Comparison of ENCODE assay signal across 1 cellular context in genomic region chr2:84904151-84904550, GRCh38.
TF ChIP-seq lines count a peak whose summit lies in the region.

No MANE protein-coding gene starts in this region.

TF ChIP-seq in SK-N-SH treated with all-trans-retinoic acid at 6 μM for 48 hours, 23 proteins besides CTCF, POLR2A, EP300 and RAD21 (continued from another document):
- TF ChIP-seq, protein P1, sequence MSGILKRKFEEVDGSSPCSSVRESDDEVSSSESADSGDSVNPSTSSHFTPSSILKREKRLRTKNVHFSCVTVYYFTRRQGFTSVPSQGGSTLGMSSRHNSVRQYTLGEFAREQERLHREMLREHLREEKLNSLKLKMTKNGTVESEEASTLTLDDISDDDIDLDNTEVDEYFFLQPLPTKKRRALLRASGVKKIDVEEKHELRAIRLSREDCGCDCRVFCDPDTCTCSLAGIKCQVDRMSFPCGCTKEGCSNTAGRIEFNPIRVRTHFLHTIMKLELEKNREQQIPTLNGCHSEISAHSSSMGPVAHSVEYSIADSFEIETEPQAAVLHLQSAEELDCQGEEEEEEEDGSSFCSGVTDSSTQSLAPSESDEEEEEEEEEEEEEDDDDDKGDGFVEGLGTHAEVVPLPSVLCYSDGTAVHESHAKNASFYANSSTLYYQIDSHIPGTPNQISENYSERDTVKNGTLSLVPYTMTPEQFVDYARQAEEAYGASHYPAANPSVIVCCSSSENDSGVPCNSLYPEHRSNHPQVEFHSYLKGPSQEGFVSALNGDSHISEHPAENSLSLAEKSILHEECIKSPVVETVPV (CRISPR knock-in tag; IDR thresholded peaks at IDR 0.05), result no peak
- no peak for TF ChIP-seq SNAI2 (CRISPR knock-in tag; IDR thresholded peaks at IDR 0.05)
- TF ChIP-seq ZC3H10 (CRISPR knock-in tag; IDR thresholded peaks at IDR 0.05), result no peak
- TF ChIP-seq ESRRG (CRISPR knock-in tag; IDR thresholded peaks at IDR 0.05), result no peak
- no peak for TF ChIP-seq GLIS3 (CRISPR knock-in tag; IDR thresholded peaks at IDR 0.05)
- TF ChIP-seq RARB (CRISPR knock-in tag; IDR thresholded peaks at IDR 0.05), result no peak
- no peak for TF ChIP-seq OSR1 (CRISPR knock-in tag; IDR thresholded peaks at IDR 0.05)
